14 cellular contexts compared by ENCODE assay signal in genomic region chr9:89810434-89810833, GRCh38.
DNase-seq lines count a peak whose midpoint lies in the region; ATAC-seq, FAIRE-seq and TF ChIP-seq lines count a peak whose summit lies in the region.
"Had no signal": no experiment of that assay in that cellular context is flagged by ENCODE, and none has a peak within 500 bp of the region (broad histone marks: within the 10 kb centered on the region; RNA-seq: fewer than 3 reads in every experiment).

No MANE protein-coding gene starts in this region.

- POLR2A ChIA-PET in activated CD4-positive, alpha-beta T cell treated with anti-CD3 and anti-CD28 coated beads, Interleukin-2, amount 10 ng/mL, durations not matched to agents 7 days and 5 days (lab: Charles Lee), result no interaction called here

- peaks cover 12% of the 10 kb centered on the region for H3K27me3 Mint-ChIP-seq in activated CD4-positive, alpha-beta T cell treated with anti-CD3 and anti-CD28 coated beads, Interleukin-2, amount 10 ng/mL, durations not matched to agents 7 days and 5 days
- H3K27me3 Mint-ChIP-seq: IgD-negative memory B cell had no signal

- no peaks in the 10 kb centered on the region for H3K36me3 Mint-ChIP-seq in activated CD4-positive, alpha-beta T cell treated with anti-CD3 and anti-CD28 coated beads, Interleukin-2, amount 10 ng/mL, durations not matched to agents 7 days and 5 days (ENCODE audit: low read depth)

- CTCF ChIA-PET in activated CD4-positive, alpha-beta T cell treated with anti-CD3 and anti-CD28 coated beads, Interleukin-2, amount 10 ng/mL, durations not matched to agents 7 days and 5 days (lab: Charles Lee), result interaction anchor here (0.7 kb wide), 1 partner anchor 187 kb away, joined by 3 read pairs; no protein-coding TSS in a partner anchor

- DNase-seq in A172 (ENCODE audit: low spot score) (peak; percentile 81), EH (ENCODE audit: low read depth) (peak; percentile 5), RCC 7860 (ENCODE audit: low spot score) (peak; percentile 66), left kidney (ENCODE audit: low read depth, low spot score) (peak; percentile 56), WERI-Rb-1 (no peak), H54 (ENCODE audit: insufficient read length, low spot score) (no peak)
- DNase-seq in activated CD4-positive, alpha-beta T cell treated with anti-CD3 and anti-CD28 coated beads, Interleukin-2, amount 10 ng/mL, durations not matched to agents 7 days and 5 days, result no peak
- DNase-seq: activated effector memory CD4-positive, alpha-beta T cell treated with Interleukin-2 at 50 U/mL for 16 hours; DMS79; effector CD4-positive, alpha-beta T cell; HCEC 1CT had no signal

- H3K4me3 ChIP-seq in WERI-Rb-1 (ENCODE audit: low read depth, low read length), result no peak overlapping the region
- H3K4me3 ChIP-seq: SK-N-MC had no signal

- TF ChIP-seq CTCF in WERI-Rb-1 (IDR thresholded peaks at IDR 0.05; ENCODE audit: low read depth, low read length), result no peak

- TF ChIP-seq POLR2A in H54 (IDR thresholded peaks at IDR 0.05; ENCODE audit: low read depth, low read length), result no peak

- no peaks in the 10 kb centered on the region for H3K9me3 Mint-ChIP-seq in activated CD4-positive, alpha-beta T cell treated with anti-CD3 and anti-CD28 coated beads, Interleukin-2, amount 10 ng/mL, durations not matched to agents 7 days and 5 days
- H3K9me3 Mint-ChIP-seq: IgD-negative memory B cell had no signal

- no peak overlapping the region for H3K27ac ChIP-seq in WERI-Rb-1
- H3K27ac ChIP-seq: SK-N-MC had no signal

- H3K27ac Mint-ChIP-seq in activated CD4-positive, alpha-beta T cell treated with anti-CD3 and anti-CD28 coated beads, Interleukin-2, amount 10 ng/mL, durations not matched to agents 7 days and 5 days, result no peak overlapping the region

- peak; percentile 91 for FAIRE-seq in RCC 7860 (lab: Jason Lieb, UNC)
- no peak for FAIRE-seq in H54 (lab: Jason Lieb, UNC)

- no peaks in the 10 kb centered on the region for H3K27me3 ChIP-seq in WERI-Rb-1 (ENCODE audit: insufficient read depth, low read depth, severe bottlenecking)

- no peak overlapping the region for H3K4me3 Mint-ChIP-seq in activated CD4-positive, alpha-beta T cell treated with anti-CD3 and anti-CD28 coated beads, Interleukin-2, amount 10 ng/mL, durations not matched to agents 7 days and 5 days
- H3K4me3 Mint-ChIP-seq: IgD-negative memory B cell had no signal

- ATAC-seq in GM18519 (IDR thresholded peaks at IDR 0.05; ENCODE audit: low FRiP score, unreplicated experiment), result no peak

- H3K9me3 ChIP-seq in WERI-Rb-1 (ENCODE audit: severe bottlenecking), result no peaks in the 10 kb centered on the region

- peaks cover 19% of the 10 kb centered on the region for H3K4me1 Mint-ChIP-seq in activated CD4-positive, alpha-beta T cell treated with anti-CD3 and anti-CD28 coated beads, Interleukin-2, amount 10 ng/mL, durations not matched to agents 7 days and 5 days

- no peaks in the 10 kb centered on the region for H3K36me3 ChIP-seq in WERI-Rb-1

Comparison
In these comparisons a context has a peak if more than half of its experiments do, and no peak if none do; other contexts are left out.
1. DNase-seq: peak in A172 (single experiment), EH (single experiment), RCC 7860 (single experiment) and left kidney (single experiment); none in activated CD4-positive, alpha-beta T cell treated with anti-CD3 and anti-CD28 coated beads, Interleukin-2, amount 10 ng/mL, durations not matched to agents 7 days and 5 days (single experiment), WERI-Rb-1 (single experiment) and H54 (single experiment).